8 cellular contexts compared by ENCODE assay signal in the genomic region with DNA sequence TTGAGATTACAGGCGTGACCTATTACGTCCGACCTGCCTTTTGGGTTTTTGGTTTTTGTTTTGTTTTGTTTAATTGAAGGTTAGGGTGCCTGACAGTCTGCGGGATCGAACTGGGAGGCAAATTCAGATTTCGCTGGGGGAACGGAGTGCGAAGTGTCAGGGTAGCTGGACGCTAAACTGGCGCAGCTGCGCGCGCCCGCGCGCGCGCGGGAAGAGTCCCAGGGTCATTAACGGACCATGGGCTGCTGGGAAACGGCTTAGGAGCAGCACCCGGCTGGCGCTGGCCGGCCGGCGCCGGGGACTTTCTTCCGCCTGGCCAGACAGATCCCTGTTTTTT. TPM values are rescaled to one million over a fixed set of nuclear protein-coding genes. Genes with fewer than 3 reads are reported as not detected.
DNase-seq lines count a peak whose midpoint lies in the region; ATAC-seq and TF ChIP-seq lines count a peak whose summit lies in the region.

No MANE protein-coding gene starts in this region.

- peaks cover 34% of the 10 kb centered on the region for H3K36me3 ChIP-seq in adipocyte (ENCODE audit: control insufficient read depth, insufficient read depth, low read length, severe bottlenecking)

- H3K27me3 ChIP-seq in adipocyte (replicated peaks; ENCODE audit: control insufficient read depth, insufficient read depth, low read length), result no peaks in the 10 kb centered on the region

- in situ Hi-C loops in ACHN (cut with HindIII; ENCODE audit: low pct_ligation_motif_present, low pct_unique_long_range_greater_than_20kb, low sequenced_read_pairs), result no loop called here

- H3K9ac ChIP-seq in adipocyte (ENCODE audit: low read length), result peak overlapping the region; percentile 99

- H3K27ac Mint-ChIP-seq in IgD-negative memory B cell (peak overlapping the region; percentile 98 to 100 (median 99)), osteocyte (ENCODE audit: unreplicated experiment) (peak overlapping the region; percentile 99)

- no peaks in the 10 kb centered on the region for H3K27me3 Mint-ChIP-seq in IgD-negative memory B cell
- H3K27me3 Mint-ChIP-seq in osteocyte (ENCODE audit: unreplicated experiment), result no peaks in the 10 kb centered on the region

- peak; percentile 87 for DNase-seq in ACHN
- peak; percentile 97 for DNase-seq in OCI-M1 (lab: John Stamatoyannopoulos, UW)
- DNase-seq in adipocyte (ENCODE audit: low read depth), result peak; percentile 92
- peak; percentile 93 for DNase-seq in Right ventricle myocardium superior
- DNase-seq in osteocyte (ENCODE audit: extremely low spot score, unreplicated experiment), result peak; percentile 92

- no peaks in the 10 kb centered on the region for H3K9me3 Mint-ChIP-seq in IgD-negative memory B cell
- no peaks in the 10 kb centered on the region for H3K9me3 Mint-ChIP-seq in osteocyte (ENCODE audit: unreplicated experiment)

- no peaks in the 10 kb centered on the region for H3K9me3 ChIP-seq in adipocyte (ENCODE audit: control insufficient read depth, low read length)

- peaks cover 2% of the 10 kb centered on the region for H3K36me3 Mint-ChIP-seq in IgD-negative memory B cell
- peaks cover 25% of the 10 kb centered on the region for H3K36me3 Mint-ChIP-seq in osteocyte (ENCODE audit: unreplicated experiment)

- peaks cover 40% of the 10 kb centered on the region for H3K4me1 ChIP-seq in adipocyte (ENCODE audit: control insufficient read depth, insufficient read depth, low read length)

- no peak for TF ChIP-seq CTCF in osteocyte (IDR thresholded peaks at IDR 0.05)

- H3K4me3 Mint-ChIP-seq in IgD-negative memory B cell (peak overlapping the region; percentile 95 to 98 (median 96)), osteocyte (ENCODE audit: unreplicated experiment) (peak overlapping the region; percentile 98)

- intact Hi-C loops in Right ventricle myocardium superior (cut with DNase I), result loop anchor here (5.0 to 10.0 kb wide), 2 partner anchors 62 to 100 kb away; a partner anchor contains a TSS

- peak overlapping the region; percentile 95 for H3K4me3 ChIP-seq in adipocyte (ENCODE audit: low read length)

- ATAC-seq in GM18498 (IDR thresholded peaks at IDR 0.05; ENCODE audit: unreplicated experiment) (peak; percentile 45), Right ventricle myocardium superior (ENCODE audit: poor library complexity) (peak; percentile 92), GM21576 (IDR thresholded peaks at IDR 0.05; ENCODE audit: unreplicated experiment) (no peak)

- H3K4me1 Mint-ChIP-seq in IgD-negative memory B cell (peaks cover 30 to 40% (median 39%) of the 10 kb centered on the region in 3 donors), osteocyte (ENCODE audit: unreplicated experiment) (peaks cover 53% of the 10 kb centered on the region)

RNA-seq across cellular contexts. Expression of a gene that starts 6.8 kb away (rescaled TPM):
- 5.7 TPM for polyA plus RNA-seq in IgD-negative memory B cell
- total RNA-seq in Right ventricle myocardium superior (236 TPM), osteocyte (65.5 and 65.8 TPM in 2 replicates)

RNA-seq across cellular contexts. Expression of a gene that starts 19.0 kb away (rescaled TPM):
- polyA plus RNA-seq in IgD-negative memory B cell, result 49.5 TPM
- total RNA-seq in Right ventricle myocardium superior (324 TPM), osteocyte (19.7 and 24.8 TPM in 2 replicates)

RNA-seq across cellular contexts. Expression of a gene that starts 19.3 kb away (rescaled TPM):
- 1.2 TPM for polyA plus RNA-seq in IgD-negative memory B cell
- 2.0 TPM for total RNA-seq in Right ventricle myocardium superior
- total RNA-seq in osteocyte, result 1.1 and 1.7 TPM in 2 replicates

RNA-seq across cellular contexts. Expression of a gene that starts 27.6 kb away (rescaled TPM):
- 100 TPM for polyA plus RNA-seq in IgD-negative memory B cell
- total RNA-seq in Right ventricle myocardium superior, result 23.0 TPM
- total RNA-seq in osteocyte, result 50.6 and 54.3 TPM in 2 replicates

RNA-seq across cellular contexts. Expression of a gene that starts 28.3 kb away (rescaled TPM):
- 25.0 TPM for polyA plus RNA-seq in IgD-negative memory B cell
- total RNA-seq in Right ventricle myocardium superior (24.1 TPM), osteocyte (74.8 and 83.6 TPM in 2 replicates)

Comparison
In these comparisons a context has a peak if more than half of its experiments do, and no peak if none do; other contexts are left out.
1. RNA of a gene that starts 19.0 kb away (total RNA-seq): 324 TPM in Right ventricle myocardium superior (single experiment); 19.7 to 24.8 TPM in osteocyte; every median in the first group is over 10 times any median in the second.
2. Peak in every context shown above with its lines, with median percentiles within 50 percentile points of each other: DNase-seq.